Comparison of ENCODE assay signal across 33 cellular contexts in the genomic region with DNA sequence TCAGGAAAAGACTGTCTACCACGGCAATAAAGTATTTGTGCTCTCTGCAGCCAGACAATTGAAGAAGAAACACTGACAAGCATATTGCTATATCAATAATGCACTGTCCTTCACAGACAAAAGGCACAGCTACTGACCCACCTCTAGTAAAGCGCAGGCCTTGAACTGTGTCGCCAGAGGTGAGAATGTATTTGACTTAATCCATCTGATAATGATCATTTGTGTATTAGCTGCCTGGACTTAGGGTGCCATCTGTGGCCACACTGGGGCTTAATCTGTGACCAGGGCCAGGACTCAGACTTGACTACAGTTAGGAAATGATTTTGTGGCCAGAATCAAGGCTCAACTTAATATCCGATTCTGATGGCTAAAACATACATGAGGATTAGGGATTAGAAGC.
"Had no signal": no experiment of that assay in that cellular context is flagged by ENCODE, and none has a peak within 500 bp of the region (broad histone marks: within the 10 kb centered on the region; RNA-seq: fewer than 3 reads in every experiment).

No MANE protein-coding gene starts in this region.

- H3K9ac ChIP-seq: KMS-11 had no signal

- H3K36me3 Mint-ChIP-seq: activated naive CD8-positive, alpha-beta T cell; brain; WTC11 had no signal

- H3K9me3 Mint-ChIP-seq: activated CD4-positive, alpha-beta T cell treated with anti-CD3 and anti-CD28 coated beads, Interleukin-2, amount 10 ng/mL, durations not matched to agents 7 days and 5 days; activated naive CD4-positive, alpha-beta T cell treated with anti-CD3 and anti-CD28 coated beads for 36 hours had no signal

- H3K4me2 ChIP-seq: KMS-11 had no signal

- ATAC-seq: activated CD4-positive, alpha-beta T cell treated with anti-CD3 and anti-CD28 coated beads for 36 hours; activated CD4-positive, CD25-positive, alpha-beta regulatory T cell treated with anti-CD3 and anti-CD28 coated beads, Interleukin-2, amount 50 U/mL, for 24 hours; activated CD8-positive, alpha-beta T cell treated with anti-CD3 and anti-CD28 coated beads, Interleukin-2, amount 10 ng/mL, durations not matched to agents 7 days and 5 days; activated naive CD8-positive, alpha-beta T cell treated with anti-CD3 and anti-CD28 coated beads, Interleukin-2, amount 50 U/mL, for 24 hours; WTC11 had no signal

- H3K27ac ChIP-seq: KMS-11 had no signal

- H3K4me1 Mint-ChIP-seq: activated CD4-positive, alpha-beta T cell treated with anti-CD3 and anti-CD28 coated beads for 36 hours; activated CD4-positive, alpha-beta T cell treated with anti-CD3 and anti-CD28 coated beads, Interleukin-2, amount 10 ng/mL, durations not matched to agents 7 days and 5 days; activated naive CD8-positive, alpha-beta T cell treated with anti-CD3 and anti-CD28 coated beads, Interleukin-2, amount 50 U/mL, for 24 hours; brain; WTC11 had no signal

- FAIRE-seq: bronchial epithelial cell, TTC549 had no signal

- H3K27ac Mint-ChIP-seq: activated CD4-positive, alpha-beta T cell treated with anti-CD3 and anti-CD28 coated beads for 36 hours; activated CD4-positive, alpha-beta T cell treated with anti-CD3 and anti-CD28 coated beads, Interleukin-2, amount 10 ng/mL, durations not matched to agents 7 days and 5 days; activated CD8-positive, alpha-beta T cell treated with anti-CD3 and anti-CD28 coated beads, Interleukin-2, amount 10 ng/mL, durations not matched to agents 7 days and 5 days; activated naive CD4-positive, alpha-beta T cell treated with anti-CD3 and anti-CD28 coated beads for 36 hours; activated naive CD8-positive, alpha-beta T cell; activated naive CD8-positive, alpha-beta T cell treated with anti-CD3 and anti-CD28 coated beads, Interleukin-2, amount 50 U/mL, for 24 hours; activated T-cell treated with anti-CD3 and anti-CD28 coated beads, Interleukin-2, amount 50 U/mL, for 24 hours; brain; WTC11 had no signal

- DNase-seq: activated CD4-positive, alpha-beta T cell treated with anti-CD3 and anti-CD28 coated beads for 36 hours; activated CD4-positive, alpha-beta T cell treated with anti-CD3 and anti-CD28 coated beads, Interleukin-2, amount 10 ng/mL, durations not matched to agents 7 days and 5 days; activated CD4-positive, alpha-beta T cell treated with anti-CD3 and anti-CD28 coated beads, Interleukin-2, amount 50 U/mL, for 48 hours; activated CD8-positive, alpha-beta T cell treated with anti-CD3 and anti-CD28 coated beads, Interleukin-2, amount 10 ng/mL, durations not matched to agents 7 days and 5 days; activated gamma-delta T cell treated with Interleukin-2 at 50 U/mL for 16 hours; activated naive CD4-positive, alpha-beta T cell treated with anti-CD3 and anti-CD28 coated beads for 36 hours; activated naive CD8-positive, alpha-beta T cell treated with anti-CD3 and anti-CD28 coated beads, Interleukin-2, amount 50 U/mL, for 24 hours; activated T-cell treated with anti-CD3 and anti-CD28 coated beads, Interleukin-2, amount 50 U/mL, for 24 hours; anterior cingulate cortex; caudate nucleus; cerebellar nuclear complex; MM.1S; NCI-H1092 treated with DMSO at 0.1 percent for 48 hours; NCI-H1417; NCI-H146; NCI-H187; NCI-H2081; NCI-H2171 treated with DMSO at 0.1 percent for 48 hours; NCI-H2227 treated with DMSO at 0.1 percent for 48 hours; NCI-H446; NCI-H69; NK-92 treated with Interleukin-12 subunit alpha and Interleukin-12 subunit beta, amount 100 ng/mL, for 24 hours; OCI-M1; Right ventricle myocardium superior; SW 1271; T1000 had no signal

- H3K4me3 Mint-ChIP-seq: activated CD4-positive, alpha-beta T cell treated with anti-CD3 and anti-CD28 coated beads for 36 hours; activated CD4-positive, alpha-beta T cell treated with anti-CD3 and anti-CD28 coated beads, Interleukin-2, amount 10 ng/mL, durations not matched to agents 7 days and 5 days; activated CD8-positive, alpha-beta T cell treated with anti-CD3 and anti-CD28 coated beads, Interleukin-2, amount 10 ng/mL, durations not matched to agents 7 days and 5 days; activated naive CD4-positive, alpha-beta T cell treated with anti-CD3 and anti-CD28 coated beads for 36 hours; activated naive CD8-positive, alpha-beta T cell; activated naive CD8-positive, alpha-beta T cell treated with anti-CD3 and anti-CD28 coated beads, Interleukin-2, amount 50 U/mL, for 24 hours; activated T-cell treated with anti-CD3 and anti-CD28 coated beads, Interleukin-2, amount 50 U/mL, for 24 hours; brain; WTC11 had no signal

- H3K27me3 Mint-ChIP-seq: activated CD4-positive, alpha-beta T cell treated with anti-CD3 and anti-CD28 coated beads, Interleukin-2, amount 10 ng/mL, durations not matched to agents 7 days and 5 days; activated naive CD8-positive, alpha-beta T cell; activated naive CD8-positive, alpha-beta T cell treated with anti-CD3 and anti-CD28 coated beads, Interleukin-2, amount 50 U/mL, for 24 hours; brain had no signal
